8 cellular contexts compared by ENCODE assay signal in the genomic region with DNA sequence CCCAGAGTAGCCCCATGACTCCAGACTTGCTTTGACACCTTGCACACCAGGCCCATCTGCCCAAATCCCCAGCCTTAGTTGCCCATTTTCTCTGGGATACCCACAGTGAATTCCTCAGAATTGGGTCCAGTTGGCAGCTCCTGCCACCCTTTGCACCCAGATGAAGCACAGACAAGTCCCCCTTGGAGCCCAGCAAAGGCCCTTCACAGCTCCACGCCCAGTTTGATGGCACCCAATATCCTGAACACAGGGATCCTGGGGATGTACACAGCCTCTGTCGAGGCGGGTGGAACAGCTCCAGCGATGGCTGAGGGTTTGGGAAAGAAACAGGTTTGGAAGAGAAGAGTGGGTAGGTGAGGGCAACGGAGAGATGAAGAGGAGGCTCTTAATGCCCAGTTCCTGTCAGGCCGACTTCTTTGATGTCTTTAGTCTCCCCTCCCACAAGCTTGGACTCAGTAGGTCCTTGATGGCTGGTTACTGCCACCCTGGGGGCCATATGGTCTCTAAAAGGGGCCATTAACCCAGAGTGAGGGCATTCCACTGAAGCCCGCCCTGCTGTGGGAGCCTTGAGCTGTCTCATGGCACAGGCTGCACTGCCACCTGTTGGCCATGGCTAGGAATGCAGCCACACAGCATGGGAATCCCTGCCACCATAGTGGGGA. TPM values are rescaled to one million over a fixed set of nuclear protein-coding genes. Genes with fewer than 3 reads are reported as not detected.
DNase-seq lines count a peak whose midpoint lies in the region; ATAC-seq and TF ChIP-seq lines count a peak whose summit lies in the region.

No MANE protein-coding gene starts in this region.

- in situ Hi-C loops in astrocyte of the cerebellum (cut with HindIII; ENCODE audit: low sequenced_read_pairs): no loop called here

- H3K4me3 ChIP-seq in astrocyte of the cerebellum (ENCODE audit: low read depth, low read length) (no peak overlapping the region), hepatocyte (no peak overlapping the region)

- TF ChIP-seq CTCF in astrocyte of the cerebellum (IDR thresholded peaks at IDR 0.05; ENCODE audit: low read depth, low read length, missing control alignments) (peak; percentile 97), hepatocyte (IDR thresholded peaks at IDR 0.05; ENCODE audit: poor library complexity) (peak; percentile 89)

- H2AFZ ChIP-seq in hepatocyte: no peak overlapping the region

- no peaks in the 10 kb centered on the region for H3K36me3 ChIP-seq in hepatocyte (replicated peaks; ENCODE audit: insufficient read depth, low read depth)

- no peak overlapping the region for H3K4me2 ChIP-seq in hepatocyte

- no peaks in the 10 kb centered on the region for H3K9me3 ChIP-seq in hepatocyte (ENCODE audit: low read depth)

- peak; percentile 62 for ATAC-seq in GM21576 (IDR thresholded peaks at IDR 0.05; ENCODE audit: unreplicated experiment)
- no peak for ATAC-seq in GM18519 (IDR thresholded peaks at IDR 0.05; ENCODE audit: low FRiP score, unreplicated experiment)

- no peaks in the 10 kb centered on the region for H3K27me3 ChIP-seq in hepatocyte

- H3K79me2 ChIP-seq in hepatocyte: no peaks in the 10 kb centered on the region

- 71% methylated on average over 7 of the region's 7 CpGs for WGBS in hepatocyte (ENCODE audit: low lambda C conversion rate, missing lambda C conversion rate)

- H3K27ac ChIP-seq in hepatocyte: no peak overlapping the region

- peaks cover 5% of the 10 kb centered on the region for H3K4me1 ChIP-seq in hepatocyte (ENCODE audit: insufficient read depth)

- DNase-seq in COLO668 (lab: John Stamatoyannopoulos, UW; ENCODE audit: unreplicated experiment): peak; percentile 90
- DNase-seq in NCI-H146 (lab: John Stamatoyannopoulos, UW): peak; percentile 49
- peak; percentile 65 for DNase-seq in T1000 (lab: John Stamatoyannopoulos, UW)
- peak; percentile 29 for DNase-seq in astrocyte of the cerebellum (ENCODE audit: low read depth)
- DNase-seq in hepatocyte (ENCODE audit: low spot score): peak; percentile 87
- peak; percentile 75 for DNase-seq in stimulated activated CD4-positive, alpha-beta T cell treated with anti-CD3 and anti-CD28 coated beads, Interleukin-12 subunit alpha, Interleukin-12 subunit beta, amount 100 ng/mL, for 4 hours

- H3K9me2 ChIP-seq in hepatocyte (replicated peaks; ENCODE audit: insufficient read depth): no peaks in the 10 kb centered on the region

- no peaks in the 10 kb centered on the region for H4K20me1 ChIP-seq in hepatocyte (ENCODE audit: insufficient read depth, poor library complexity, severe bottlenecking)

RNA-seq across cellular contexts. Expression of a gene that starts 21.7 kb away (rescaled TPM):
- 6.9 and 11.7 TPM in 2 replicates for total RNA-seq in hepatocyte
- 27.5 and 37.4 TPM in 2 replicates for polyA plus RNA-seq in hepatocyte

RNA-seq across cellular contexts. Expression of a gene that starts 21.9 kb away (rescaled TPM):
- total RNA-seq in hepatocyte: 1.2 and 3.1 TPM in 2 replicates
- 6.1 and 6.3 TPM in 2 replicates for polyA plus RNA-seq in hepatocyte

Comparison
In these comparisons a context has a peak if more than half of its experiments do, and no peak if none do; other contexts are left out.
1. DNase-seq: peak in every context shown above with its lines; median percentile 90 in COLO668; 87 in hepatocyte; 75 in stimulated activated CD4-positive, alpha-beta T cell treated with anti-CD3 and anti-CD28 coated beads, Interleukin-12 subunit alpha, Interleukin-12 subunit beta, amount 100 ng/mL, for 4 hours; 65 in T1000; 49 in NCI-H146; 29 in astrocyte of the cerebellum.